8 cellular contexts compared by ENCODE assay signal in genomic region chr7:152386136-152386764, GRCh38. TPM values are rescaled to one million over a fixed set of nuclear protein-coding genes. Genes with fewer than 3 reads are reported as not detected.
A peak's percentile ranks its signal among the peaks of the same experiment; 100 is the strongest.
DNase-seq lines count a peak whose midpoint lies in the region; ATAC-seq, FAIRE-seq and TF ChIP-seq lines count a peak whose summit lies in the region.
"Not testable (repeated sequence)": the region's sequence is repeated elsewhere in the genome, so short reads cannot be mapped to it uniquely, and the experiment has no call there.

No MANE protein-coding gene starts in this region.

- POLR2A ChIA-PET in WTC11 (lab: Charles Lee), result not testable (repeated sequence)

- H3K4me1 ChIP-seq in ACC112 (ENCODE audit: control insufficient read depth, insufficient read depth, low read length, unreplicated experiment) (peaks cover 26% of the 10 kb centered on the region), lower lobe of right lung (peaks cover 11% of the 10 kb centered on the region), pancreas (peaks cover 4 to 17% (median 11%) of the 10 kb centered on the region in 3 donors), upper lobe of left lung (peaks cover 0 to 24% (median 22%) of the 10 kb centered on the region in 4 donors)
- H3K4me1 ChIP-seq in right cardiac atrium (ENCODE audit: control insufficient read depth, insufficient read depth, low read length), result not testable (repeated sequence)

- peak; percentile 41 for DNase-seq in M059J (ENCODE audit: low read depth)
- DNase-seq in WTC11 (ENCODE audit: low spot score); right cardiac atrium; lower lobe of right lung; pancreas; upper lobe of left lung: not testable (repeated sequence)

- H3K4me1 Mint-ChIP-seq in WTC11, result not testable (repeated sequence)

- peaks cover 55% of the 10 kb centered on the region for H3K79me2 ChIP-seq in ACC112 (ENCODE audit: control insufficient read depth, insufficient read depth, low read length, unreplicated experiment)

- FAIRE-seq in pancreas (lab: Jason Lieb, UNC), result not testable (repeated sequence)

- ATAC-seq in WTC11, result not testable (repeated sequence)
- peak; percentile 50 for ATAC-seq in esophagus mucosa
- peak; percentile 65 for ATAC-seq in right cardiac atrium
- ATAC-seq in lower lobe of right lung, result peak; percentile 65 to 68
- ATAC-seq in pancreas, result peak in 3 of 4 donors; percentile 47 to 59 (median 59)
- peak; percentile 60 to 79 for ATAC-seq in upper lobe of left lung (ENCODE audit: low FRiP score in 2 of 2)

- not testable (repeated sequence) for H3K9me3 Mint-ChIP-seq in WTC11

- H3K27ac Mint-ChIP-seq in WTC11, result peak overlapping the region; percentile 11

- TF ChIP-seq CTCF in WTC11 (IDR thresholded peaks at IDR 0.05); lower lobe of right lung (IDR thresholded peaks at IDR 0.05); pancreas (IDR thresholded peaks at IDR 0.05); upper lobe of left lung (IDR thresholded peaks at IDR 0.05): not testable (repeated sequence)

- not testable (repeated sequence) for H3K9me3 ChIP-seq in right cardiac atrium (ENCODE audit: control insufficient read depth, low read length); lower lobe of right lung; pancreas; upper lobe of left lung

- 43% methylated on average over 4 of the region's 5 CpGs for WGBS in right cardiac atrium
- WGBS in pancreas, 2 donors, result 34 to 42% methylated on average over 4 of the region's 5 CpGs
- WGBS in upper lobe of left lung, 2 donors, result 55 to 64% methylated on average over 5 of the region's 5 CpGs

- H3K36me3 Mint-ChIP-seq in WTC11, result not testable (repeated sequence)

- not testable (repeated sequence) for H3K4me3 Mint-ChIP-seq in WTC11

- not testable (repeated sequence) for H3K36me3 ChIP-seq in ACC112 (ENCODE audit: insufficient read depth, low read length); lower lobe of right lung; pancreas; upper lobe of left lung

- intact Hi-C loops in right cardiac atrium (cut with DNase I); lower lobe of right lung (cut with DNase I); pancreas (cut with DNase I): not testable (repeated sequence)

- not testable (repeated sequence) for H3K27me3 ChIP-seq in ACC112 (ENCODE audit: insufficient read depth, low read length); right cardiac atrium (ENCODE audit: control insufficient read depth, insufficient read depth); lower lobe of right lung (ENCODE audit: low read depth); pancreas; upper lobe of left lung

- H2AFZ ChIP-seq in ACC112 (ENCODE audit: low read length, unreplicated experiment), result peak overlapping the region; percentile 30

- TF ChIP-seq POLR2A in upper lobe of left lung (IDR thresholded peaks at IDR 0.05), result not testable (repeated sequence)

- H3K27me3 Mint-ChIP-seq in WTC11 (ENCODE audit: low read depth), result not testable (repeated sequence)

- TF ChIP-seq EP300 in upper lobe of left lung (IDR thresholded peaks at IDR 0.05), result not testable (repeated sequence)

- not testable (repeated sequence) for H3K4me3 ChIP-seq in ACC112 (ENCODE audit: low read depth, low read length); right cardiac atrium (ENCODE audit: low read length); lower lobe of right lung; pancreas; upper lobe of left lung

- not testable (repeated sequence) for H3K27ac ChIP-seq in ACC112 (ENCODE audit: low read depth, low read length); right cardiac atrium (ENCODE audit: low read length); lower lobe of right lung; pancreas; upper lobe of left lung

- CTCF ChIA-PET in WTC11 (lab: Charles Lee), result not testable (repeated sequence)

RNA-seq across cellular contexts. Expression of gene KMT2C, which starts 49.6 kb away (rescaled TPM):
- 9.7 and 18.9 TPM in 2 replicates for total RNA-seq in M059J (2014; rRNA removed; shearing (Covaris generic))
- total RNA-seq in WTC11 (2021), result 38.9 to 45.4 TPM (median 40.8 TPM) in 3 replicates
- 48.2 TPM for total RNA-seq in esophagus mucosa
- total RNA-seq in right cardiac atrium, result 10 to 100 TPM; 43.6 to 52.6 (median 50.3) TPM
- 10.9 TPM for polyA plus RNA-seq in right cardiac atrium
- total RNA-seq in lower lobe of right lung, result 101 TPM
- total RNA-seq in pancreas, result 10 to 100 TPM; 43.7 to 64.1 (median 54.4) TPM
- polyA plus RNA-seq in pancreas, result 10 to 100 TPM; 10.1 to 13.3 TPM
- total RNA-seq in upper lobe of left lung, result 100 to 1,000 TPM in 1 of 6 donors, 10 to 100 TPM in 5; 60.5 to 108 (median 85.0) TPM
